23 cellular contexts compared by ENCODE assay signal in the genomic region with DNA sequence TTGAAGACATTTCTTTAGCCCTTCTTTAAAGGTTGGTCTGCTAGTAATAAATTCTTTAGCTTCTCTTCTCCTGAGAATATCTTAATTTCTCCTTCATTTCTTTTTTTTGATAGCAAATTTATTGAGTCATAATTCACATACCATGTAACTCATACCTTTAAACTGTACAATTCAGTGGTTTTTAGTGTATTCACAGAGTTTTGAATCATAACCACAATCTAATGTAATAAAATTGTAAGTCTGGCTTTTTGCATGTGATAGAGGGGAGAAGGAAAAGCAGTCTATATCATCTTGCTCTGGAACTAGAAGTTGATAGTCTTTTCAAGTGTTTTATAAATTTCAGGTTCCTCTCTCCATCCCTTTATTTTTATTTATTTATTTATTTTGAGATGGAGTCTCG.
"Had no signal": no experiment of that assay in that cellular context is flagged by ENCODE, and none has a peak within 500 bp of the region (broad histone marks: within the 10 kb centered on the region; RNA-seq: fewer than 3 reads in every experiment).

No MANE protein-coding gene starts in this region.

- DNase-seq: activated CD4-positive, alpha-beta memory T cell treated with anti-CD3 and anti-CD28 coated beads for 36 hours; activated CD4-positive, alpha-beta T cell treated with anti-CD3 and anti-CD28 coated beads, Interleukin-2, amount 10 ng/mL, durations not matched to agents 24 days and 14 days; activated CD8-positive, alpha-beta memory T cell treated with anti-CD3 and anti-CD28 coated beads, Interleukin-2, amount 50 U/mL, for 4 hours; activated naive CD8-positive, alpha-beta T cell treated with anti-CD3 and anti-CD28 coated beads, Interleukin-2, amount 10 ng/mL, durations not matched to agents 7 days and 5 days; activated T-cell treated with anti-CD3 and anti-CD28 coated beads, Interleukin-2, amount 50 U/mL, for 1 hour; amniotic stem cell; central memory CD4-positive, alpha-beta T cell; foreskin fibroblast; heart left ventricle; hypothalamus; immature natural killer cell; naive B cell; occipital lobe; right cardiac atrium; stimulated activated naive CD4-positive, alpha-beta T cell; T-helper 9 cell; tibial artery; upper lobe of right lung had no signal

- H3K4me1 Mint-ChIP-seq: naive B cell, neural progenitor cell had no signal

- H3K9ac ChIP-seq: neural progenitor cell had no signal

- H2AFZ ChIP-seq: neural progenitor cell had no signal

- ATAC-seq: activated T-helper 17 cell treated with anti-CD3 and anti-CD28 coated beads, Interleukin-2, amount 50 U/mL, for 72 hours; heart left ventricle; right cardiac atrium; upper lobe of right lung had no signal

- H3K36me3 Mint-ChIP-seq: activated CD4-positive, alpha-beta memory T cell treated with anti-CD3 and anti-CD28 coated beads for 36 hours; naive B cell had no signal

- H3K36me3 ChIP-seq: heart left ventricle, neural progenitor cell, spleen, suprapubic skin, tibial artery, upper lobe of right lung had no signal

- H3K9me3 Mint-ChIP-seq: activated CD4-positive, alpha-beta memory T cell treated with anti-CD3 and anti-CD28 coated beads for 36 hours; activated CD4-positive, alpha-beta T cell treated with anti-CD3 and anti-CD28 coated beads, Interleukin-2, amount 10 ng/mL, durations not matched to agents 24 days and 14 days; activated naive CD8-positive, alpha-beta T cell treated with anti-CD3 and anti-CD28 coated beads, Interleukin-2, amount 10 ng/mL, durations not matched to agents 7 days and 5 days; activated T-helper 17 cell treated with anti-CD3 and anti-CD28 coated beads, Interleukin-2, amount 50 U/mL, for 72 hours; immature natural killer cell; naive B cell; neural progenitor cell had no signal

- H3K27me3 ChIP-seq: neural progenitor cell, spleen, upper lobe of right lung had no signal

- H3K27ac Mint-ChIP-seq: activated CD4-positive, alpha-beta memory T cell treated with anti-CD3 and anti-CD28 coated beads for 36 hours; activated CD4-positive, alpha-beta T cell treated with anti-CD3 and anti-CD28 coated beads, Interleukin-2, amount 10 ng/mL, durations not matched to agents 24 days and 14 days; activated naive CD8-positive, alpha-beta T cell treated with anti-CD3 and anti-CD28 coated beads, Interleukin-2, amount 10 ng/mL, durations not matched to agents 7 days and 5 days; activated T-helper 17 cell treated with anti-CD3 and anti-CD28 coated beads, Interleukin-2, amount 50 U/mL, for 72 hours; mesothelial cell of epicardium; neural progenitor cell had no signal

- H3K4me3 Mint-ChIP-seq: activated CD4-positive, alpha-beta memory T cell treated with anti-CD3 and anti-CD28 coated beads for 36 hours; activated CD4-positive, alpha-beta T cell treated with anti-CD3 and anti-CD28 coated beads, Interleukin-2, amount 10 ng/mL, durations not matched to agents 24 days and 14 days; activated naive CD8-positive, alpha-beta T cell treated with anti-CD3 and anti-CD28 coated beads, Interleukin-2, amount 10 ng/mL, durations not matched to agents 7 days and 5 days; activated T-helper 17 cell treated with anti-CD3 and anti-CD28 coated beads, Interleukin-2, amount 50 U/mL, for 72 hours; immature natural killer cell; mesothelial cell of epicardium; naive B cell; neural progenitor cell had no signal

- H3K4me2 ChIP-seq: neural progenitor cell had no signal

- H3K27me3 Mint-ChIP-seq: activated CD4-positive, alpha-beta memory T cell treated with anti-CD3 and anti-CD28 coated beads for 36 hours; activated CD4-positive, alpha-beta T cell treated with anti-CD3 and anti-CD28 coated beads, Interleukin-2, amount 10 ng/mL, durations not matched to agents 24 days and 14 days; activated naive CD8-positive, alpha-beta T cell treated with anti-CD3 and anti-CD28 coated beads, Interleukin-2, amount 10 ng/mL, durations not matched to agents 7 days and 5 days; activated T-helper 17 cell treated with anti-CD3 and anti-CD28 coated beads, Interleukin-2, amount 50 U/mL, for 72 hours had no signal

- H3K4me3 ChIP-seq: heart left ventricle, neural progenitor cell, spleen, suprapubic skin, tibial artery, upper lobe of right lung had no signal

- H3K4me1 ChIP-seq: heart left ventricle, neural progenitor cell, spleen, suprapubic skin, tibial artery, upper lobe of right lung had no signal

- H3K9me3 ChIP-seq: heart left ventricle, spleen, suprapubic skin, tibial artery, upper lobe of right lung had no signal
